6 cellular contexts compared by ENCODE assay signal in genomic region chr16:80962879-80963278, GRCh38.
"Had no signal": no experiment of that assay in that cellular context is flagged by ENCODE, and none has a peak within 500 bp of the region (broad histone marks: within the 10 kb centered on the region; RNA-seq: fewer than 3 reads in every experiment).

No MANE protein-coding gene starts in this region.

- FAIRE-seq: HTR-8/SVneo had no signal

- DNase-seq: IMR-90, KBM-7, KG1 had no signal

- H3K9ac ChIP-seq: KMS-11 had no signal

- H3K27ac ChIP-seq: HL-60, KMS-11 had no signal

- H3K4me2 ChIP-seq: KMS-11 had no signal
